33 cellular contexts compared by ENCODE assay signal in the genomic region with DNA sequence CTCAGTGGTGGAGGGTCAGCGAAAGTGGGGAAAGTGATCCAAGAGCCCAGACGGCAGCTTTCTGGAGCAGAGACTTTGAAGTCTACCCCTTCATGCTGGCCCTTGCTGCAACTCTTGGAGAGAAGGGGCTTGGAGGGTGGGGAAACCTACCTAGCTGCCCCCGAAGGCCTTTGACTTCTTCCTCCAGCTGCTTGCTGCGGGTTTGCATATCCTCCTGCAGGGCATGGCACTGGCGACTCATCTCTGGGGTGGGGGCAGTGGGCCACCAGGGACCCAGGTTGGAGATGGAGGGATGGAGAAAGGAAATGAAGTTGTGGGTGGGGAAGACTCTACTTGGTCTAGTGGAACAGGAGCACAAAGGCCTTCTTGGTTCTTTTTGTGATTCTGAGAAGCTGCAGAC. TPM values are rescaled to one million over a fixed set of nuclear protein-coding genes. Genes with fewer than 3 reads are reported as not detected.
"Had no signal": no experiment of that assay in that cellular context is flagged by ENCODE, and none has a peak within 500 bp of the region (broad histone marks: within the 10 kb centered on the region; RNA-seq: fewer than 3 reads in every experiment).

No MANE protein-coding gene starts in this region.

- H2AFZ ChIP-seq: neural progenitor cell had no signal

- H3K4me1 ChIP-seq: neural progenitor cell, prostate gland, right atrium auricular region, sigmoid colon, testis, tibial artery, uterus had no signal

- H3K27ac ChIP-seq: coronary artery, esophagus squamous epithelium, neural progenitor cell, prostate gland, right atrium auricular region, sigmoid colon, testis, tibial artery, uterus had no signal

- H3K9me3 ChIP-seq: esophagus squamous epithelium, heart right ventricle, left lung, prostate gland, right atrium auricular region, sigmoid colon, testis, tibial artery, uterus had no signal

- DNase-seq: dermis blood vessel endothelial cell; effector memory CD4-positive, alpha-beta T cell; erythroblast; esophagus squamous epithelium; foreskin melanocyte; glutamatergic neuron; heart right ventricle; hippocampal formation; left cardiac atrium; left lung; mammary epithelial cell; mesendoderm; midbrain; naive thymus-derived CD4-positive, alpha-beta T cell; nucleus accumbens; sigmoid colon; stimulated activated CD4-positive, alpha-beta T cell treated with anti-CD3 and anti-CD28 coated beads, Interleukin-4, amount 100 ng/mL, for 4 hours; stimulated activated naive CD8-positive, alpha-beta T cell treated with anti-CD3 and anti-CD28 coated beads, Interleukin-15, Interleukin-2, amounts not matched to agents 100 U/mL and 50 U/mL, for 24 hours; substantia nigra; testis; tibial artery; uterus had no signal

- H3K4me3 Mint-ChIP-seq: naive thymus-derived CD4-positive, alpha-beta T cell; nephron; stimulated activated memory B cell treated with anti-CD40 and anti-IgM and Interleukin-4, amounts not matched to agents 10 μg/mL and 1 μg/mL and 100 μg/mL, for 72 hours; type B pancreatic cell had no signal

- H3K36me3 ChIP-seq: esophagus squamous epithelium, heart right ventricle, left lung, neural progenitor cell, prostate gland, right atrium auricular region, sigmoid colon, tibial artery, uterus had no signal

- ATAC-seq: heart right ventricle; left cardiac atrium; left lung; naive thymus-derived CD4-positive, alpha-beta T cell; stimulated activated memory B cell treated with anti-CD40 and anti-IgM and Interleukin-4, amounts not matched to agents 10 μg/mL and 1 μg/mL and 100 μg/mL, for 72 hours; stimulated activated naive CD8-positive, alpha-beta T cell treated with anti-CD3 and anti-CD28 coated beads, Interleukin-15, Interleukin-2, amounts not matched to agents 100 U/mL and 50 U/mL, for 24 hours had no signal

- H3K27me3 Mint-ChIP-seq: stimulated activated memory B cell treated with anti-CD40 and anti-IgM and Interleukin-4, amounts not matched to agents 10 μg/mL and 1 μg/mL and 100 μg/mL, for 72 hours; type B pancreatic cell had no signal

- H3K4me1 Mint-ChIP-seq: neural progenitor cell had no signal

- H3K9ac ChIP-seq: neural progenitor cell had no signal

- H3K36me3 Mint-ChIP-seq: naive thymus-derived CD4-positive, alpha-beta T cell; neural progenitor cell; stimulated activated memory B cell treated with anti-CD40 and anti-IgM and Interleukin-4, amounts not matched to agents 10 μg/mL and 1 μg/mL and 100 μg/mL, for 72 hours; type B pancreatic cell had no signal

- H3K4me2 ChIP-seq: neural progenitor cell had no signal

- H3K27ac Mint-ChIP-seq: naive thymus-derived CD4-positive, alpha-beta T cell; nephron; neural progenitor cell; stimulated activated memory B cell treated with anti-CD40 and anti-IgM and Interleukin-4, amounts not matched to agents 10 μg/mL and 1 μg/mL and 100 μg/mL, for 72 hours; type B pancreatic cell had no signal

- H3K4me3 ChIP-seq: coronary artery, esophagus squamous epithelium, heart right ventricle, left lung, neural progenitor cell, prostate gland, right atrium auricular region, sigmoid colon, testis, tibial artery, uterus had no signal

- H3K9me3 Mint-ChIP-seq: naive thymus-derived CD4-positive, alpha-beta T cell; nephron; neural progenitor cell; stimulated activated memory B cell treated with anti-CD40 and anti-IgM and Interleukin-4, amounts not matched to agents 10 μg/mL and 1 μg/mL and 100 μg/mL, for 72 hours; type B pancreatic cell had no signal

- H3K27me3 ChIP-seq: esophagus squamous epithelium, neural progenitor cell, right atrium auricular region, testis, tibial artery, uterus had no signal

- FAIRE-seq: endometrium, islet of Langerhans had no signal

RNA-seq across cellular contexts. Expression of gene NHERF4, which starts 7.7 kb away (rescaled TPM):
- total RNA-seq: dermis blood vessel endothelial cell, kidney epithelial cell, left lung, mammary epithelial cell, osteocyte, prostate gland had no signal
- polyA plus RNA-seq: heart right ventricle; mammary epithelial cell; naive thymus-derived CD4-positive, alpha-beta T cell had no signal

RNA-seq across cellular contexts. Expression of gene ABCG4, which starts 44.1 kb away (rescaled TPM):
- polyA plus RNA-seq: naive thymus-derived CD4-positive, alpha-beta T cell had no signal
